Comparison of ENCODE assay signal across 2 cellular contexts in genomic region chr1:119451158-119451557, GRCh38.
TF ChIP-seq lines count a peak whose summit lies in the region.

No MANE protein-coding gene starts in this region.

TF ChIP-seq in GM12891, 5 proteins besides CTCF, POLR2A, EP300 and RAD21:
- TF ChIP-seq SPI1 (IDR thresholded peaks at IDR 0.05; ENCODE audit: low read depth, low read length) (peak; percentile 28; the same call in 1 of the 2 replicates), PAX5 (IDR thresholded peaks at IDR 0.05; ENCODE audit: insufficient read depth, low read length, severe bottlenecking) (no peak)

TF ChIP-seq in GM12878, 131 proteins besides CTCF, POLR2A, EP300 and RAD21:
- TF ChIP-seq SPI1 (IDR thresholded peaks at IDR 0.05; ENCODE audit: borderline replicate concordance, insufficient read depth, low read depth, low read length): peak; percentile 35; the same call in 1 of the 2 replicates
- no peak for TF ChIP-seq TAF1 (IDR thresholded peaks at IDR 0.05; ENCODE audit: borderline replicate concordance, low read depth, low read length)
- TF ChIP-seq GATAD2B (conservative IDR thresholded peaks at IDR 0.05; ENCODE audit: low read depth): no peak
